ENCODE assay signal across 8 cellular contexts in genomic region chr3:105869531-105869833, GRCh38. TPM values are rescaled to one million over a fixed set of nuclear protein-coding genes. Genes with fewer than 3 reads are reported as not detected.
DNase-seq lines count a peak whose midpoint lies in the region; ATAC-seq and TF ChIP-seq lines count a peak whose summit lies in the region.

No MANE protein-coding gene starts in this region.

- peaks cover under 1% of the 10 kb centered on the region for H3K36me3 ChIP-seq in lower lobe of right lung
- H3K36me3 ChIP-seq in transverse colon, result no peaks in the 10 kb centered on the region

- TF ChIP-seq EP300 in transverse colon (IDR thresholded peaks at IDR 0.05; ENCODE audit: low read depth), result no peak

- H3K9me3 Mint-ChIP-seq in activated T-cell treated with anti-CD3 and anti-CD28 coated beads, Interleukin-2, amount 50 U/mL, for 72 hours, result no peaks in the 10 kb centered on the region

- 0% methylated on average over 2 to 3 of the region's 3 CpGs for WGBS in transverse colon (ENCODE audit: low coverage in 1 of 2), 2 donors

- no peak for TF ChIP-seq CTCF in astrocyte of the spinal cord (IDR thresholded peaks at IDR 0.05; ENCODE audit: low read depth, low read length)
- no peak for TF ChIP-seq CTCF in lower lobe of right lung (IDR thresholded peaks at IDR 0.05)
- TF ChIP-seq CTCF in transverse colon (IDR thresholded peaks at IDR 0.05), result no peak

- H3K4me3 Mint-ChIP-seq in activated T-cell treated with anti-CD3 and anti-CD28 coated beads, Interleukin-2, amount 50 U/mL, for 72 hours, result peak overlapping the region in 1 of 2 donors; percentile 89

- no peak for DNase-seq in activated T-cell treated with anti-CD3 and anti-CD28 coated beads, Interleukin-2, amount 50 U/mL, for 72 hours
- DNase-seq in activated T-cell treated with anti-CD3 and anti-CD28 coated beads, Interleukin-2, amount 50 U/mL, for 48 hours, result no peak
- DNase-seq in astrocyte of the spinal cord (ENCODE audit: low read depth, low spot score), result no peak
- DNase-seq in lower lobe of right lung, result no peak
- DNase-seq in transverse colon, result no peak
- DNase-seq in NCI-H1694 (lab: John Stamatoyannopoulos, UW), result no peak
- no peak for DNase-seq in sciatic nerve (ENCODE audit: low spot score)

- intact Hi-C loops in lower lobe of right lung (cut with DNase I), result no loop called here
- intact Hi-C loops in transverse colon (cut with DNase I; ENCODE audit: low total_unique reads), result no loop called here
- intact Hi-C loops in sciatic nerve (cut with DNase I), result no loop called here

- H3K4me1 ChIP-seq in lower lobe of right lung (peaks cover 45% of the 10 kb centered on the region), transverse colon (peaks cover 0 to 48% (median 27%) of the 10 kb centered on the region in 4 donors)

- no peaks in the 10 kb centered on the region for H3K27me3 ChIP-seq in lower lobe of right lung (ENCODE audit: low read depth)
- H3K27me3 ChIP-seq in transverse colon, result no peaks in the 10 kb centered on the region

- no peaks in the 10 kb centered on the region for H3K27me3 Mint-ChIP-seq in activated T-cell treated with anti-CD3 and anti-CD28 coated beads, Interleukin-2, amount 50 U/mL, for 72 hours (ENCODE audit: low read depth)

- ATAC-seq in activated T-cell treated with anti-CD3 and anti-CD28 coated beads, Interleukin-2, amount 50 U/mL, for 72 hours (replicated peaks in 1 of 2), result no peak
- ATAC-seq in lower lobe of right lung (no peak), sciatic nerve (no peak), GM18868 (IDR thresholded peaks at IDR 0.05; ENCODE audit: unreplicated experiment) (no peak)

- TF ChIP-seq POLR2A in transverse colon (IDR thresholded peaks at IDR 0.05), result no peak

- H3K9me3 ChIP-seq in lower lobe of right lung (no peaks in the 10 kb centered on the region), transverse colon (no peaks in the 10 kb centered on the region)

- in situ Hi-C loops in astrocyte of the spinal cord (cut with HindIII; ENCODE audit: low sequenced_read_pairs), result no loop called here
- in situ Hi-C loops in transverse colon (cut with MboI; ENCODE audit: low pct_ligation_motif_present in 1 of 4, low pct_unique_long_range_greater_than_20kb in 1 of 4, low sequenced_read_pairs in 3 of 4), result loop anchor here in 1 of 4 donors (25.0 kb wide), 1 partner anchor 182 kb away; no protein-coding TSS in a partner anchor

- H3K4me3 ChIP-seq in astrocyte of the spinal cord (ENCODE audit: low read depth, low read length), result peak overlapping the region; percentile 75
- peak overlapping the region; percentile 86 for H3K4me3 ChIP-seq in lower lobe of right lung
- peak overlapping the region; percentile 4 to 91 (median 80) for H3K4me3 ChIP-seq in transverse colon

- peaks cover 18 to 34% of the 10 kb centered on the region in 2 donors for H3K36me3 Mint-ChIP-seq in activated T-cell treated with anti-CD3 and anti-CD28 coated beads, Interleukin-2, amount 50 U/mL, for 72 hours (ENCODE audit: insufficient read depth in 2 of 2)

- peak overlapping the region; percentile 99 for H3K27ac Mint-ChIP-seq in activated T-cell treated with anti-CD3 and anti-CD28 coated beads, Interleukin-2, amount 50 U/mL, for 72 hours

- H3K27ac ChIP-seq in lower lobe of right lung (peak overlapping the region; percentile 97), transverse colon (peak overlapping the region; percentile 95 to 98 (median 96))

- H3K4me1 Mint-ChIP-seq in activated T-cell treated with anti-CD3 and anti-CD28 coated beads, Interleukin-2, amount 50 U/mL, for 72 hours (ENCODE audit: low read depth), result peaks cover 22% of the 10 kb centered on the region

RNA-seq across cellular contexts. Expression of gene CBLB, which starts 0.7 kb away (rescaled TPM):
- total RNA-seq in activated T-cell treated with anti-CD3 and anti-CD28 coated beads, Interleukin-2, amount 50 U/mL, for 72 hours, result 100 to 1,000 TPM; 159 to 191 TPM
- total RNA-seq in lower lobe of right lung (29.7 TPM), transverse colon (10 to 100 TPM; 25.1 to 76.2 (median 63.6) TPM), sciatic nerve (140 TPM)
